ENCODE assay signal across 1 cellular context in genomic region chr2:190929919-190930318, GRCh38.
TF ChIP-seq lines count a peak whose summit lies in the region.

No MANE protein-coding gene starts in this region.

TF ChIP-seq in WTC11, 78 proteins besides CTCF, POLR2A, EP300 and RAD21 (continued from another document):
- no peak for TF ChIP-seq ZNF281 (CRISPR knock-in tag; IDR thresholded peaks at IDR 0.05)
- no peak for TF ChIP-seq USF2 (CRISPR knock-in tag; IDR thresholded peaks at IDR 0.05)
- no peak for TF ChIP-seq JUN (CRISPR knock-in tag; IDR thresholded peaks at IDR 0.05)
- TF ChIP-seq ZNF232 (CRISPR knock-in tag; IDR thresholded peaks at IDR 0.05), result no peak
- TF ChIP-seq E2F5 (CRISPR knock-in tag; IDR thresholded peaks at IDR 0.05), result no peak
- TF ChIP-seq ZMAT4 (CRISPR knock-in tag; IDR thresholded peaks at IDR 0.05), result no peak
- TF ChIP-seq ERG (CRISPR knock-in tag; IDR thresholded peaks at IDR 0.05), result no peak
- TF ChIP-seq SMAD4 (CRISPR knock-in tag; IDR thresholded peaks at IDR 0.05), result no peak
- no peak for TF ChIP-seq RELA (CRISPR knock-in tag; IDR thresholded peaks at IDR 0.05; ENCODE audit: borderline replicate concordance)
- TF ChIP-seq GRHL2 (CRISPR knock-in tag; IDR thresholded peaks at IDR 0.05; ENCODE audit: insufficient replicate concordance, severe bottlenecking), result no peak
